8 cellular contexts compared by ENCODE assay signal in genomic region chr4:174523003-174523693, GRCh38. TPM values are rescaled to one million over a fixed set of nuclear protein-coding genes. Genes with fewer than 3 reads are reported as not detected.
DNase-seq lines count a peak whose midpoint lies in the region; ATAC-seq, FAIRE-seq and TF ChIP-seq lines count a peak whose summit lies in the region.

No MANE protein-coding gene starts in this region.

- H3K9ac ChIP-seq in colonic mucosa (ENCODE audit: low read depth in 2 of 2, low read length in 2 of 2) = peak overlapping the region; percentile 62 to 64
- peak overlapping the region; percentile 61 for H3K9ac ChIP-seq in mesenchymal stem cell (ENCODE audit: low read length)

- no peak overlapping the region for H2AFZ ChIP-seq in mesenchymal stem cell (ENCODE audit: low read depth, low read length)

- H3K14ac ChIP-seq in mesenchymal stem cell (ENCODE audit: low read length in 2 of 2) = no peak overlapping the region

- no peak overlapping the region for H3K4ac ChIP-seq in mesenchymal stem cell (ENCODE audit: low read depth in 1 of 2, low read length in 2 of 2)

- H3K4me1 ChIP-seq in A549 = peaks cover 47% of the 10 kb centered on the region
- H3K4me1 ChIP-seq in colonic mucosa = no peaks in the 10 kb centered on the region
- peaks cover 11% of the 10 kb centered on the region for H3K4me1 ChIP-seq in mesenchymal stem cell (ENCODE audit: control insufficient read depth, insufficient read depth, low read depth, low read length)
- H3K4me1 ChIP-seq in vagina = peaks cover 18% of the 10 kb centered on the region

- H2BK12ac ChIP-seq in mesenchymal stem cell (ENCODE audit: low read length in 2 of 2) = no peak overlapping the region

- no peak overlapping the region for H2AK5ac ChIP-seq in mesenchymal stem cell (ENCODE audit: low read length, severe bottlenecking)

- CTCF ChIA-PET in A549 (lab: Yijun Ruan, JAX) = interaction anchor here (0.6 to 2.5 kb wide), 6 partner anchors 16 to 935 kb away, joined by 3 to 7 read pairs (median 4); no protein-coding TSS in a partner anchor

- no peak overlapping the region for H2BK120ac ChIP-seq in mesenchymal stem cell (ENCODE audit: low read depth, low read length)

- TF ChIP-seq RAD21 in A549 (conservative IDR thresholded peaks at IDR 0.05 in 1 of 2, IDR thresholded peaks at IDR 0.05 in 1 of 2) = no peak

- TF ChIP-seq POLR2A in A549 (IDR thresholded peaks at IDR 0.05; ENCODE audit: low read length) (no peak), vagina (IDR thresholded peaks at IDR 0.05) (no peak)

- H3K18ac ChIP-seq in mesenchymal stem cell (ENCODE audit: low read depth in 1 of 2, low read length in 2 of 2) = no peak overlapping the region

- H2BK5ac ChIP-seq in mesenchymal stem cell (ENCODE audit: low read depth, low read length, poor library complexity, severe bottlenecking) = no peak overlapping the region

- no peak for FAIRE-seq in A549 (lab: Jason Lieb, UNC)

- no peak overlapping the region for H2BK15ac ChIP-seq in mesenchymal stem cell (ENCODE audit: low read depth, poor library complexity, severe bottlenecking)

- H3K4me3 ChIP-seq in A549 = peak overlapping the region; percentile 61
- peak overlapping the region; percentile 72 for H3K4me3 ChIP-seq in Jurkat, Clone E6-1 (ENCODE audit: low read length)
- peak overlapping the region; percentile 73 for H3K4me3 ChIP-seq in colonic mucosa
- peak overlapping the region in 1 of 2 experiments; percentile 86 for H3K4me3 ChIP-seq in mesenchymal stem cell (ENCODE audit: insufficient read depth in 1 of 2, low read depth in 1 of 2, low read length in 2 of 2)
- H3K4me3 ChIP-seq in vagina = peak overlapping the region; percentile 58 to 59

- peak in 1 of 2 experiments; percentile 21 for DNase-seq in A549 (ENCODE audit: low read depth in 1 of 2, low spot score in 1 of 2)
- DNase-seq in Jurkat, Clone E6-1 (ENCODE audit: low read depth, low spot score) = no peak
- DNase-seq in colonic mucosa = peak; percentile 27
- DNase-seq in mesenchymal stem cell = peak; percentile 34
- no peak for DNase-seq in vagina (ENCODE audit: extremely low spot score in 2 of 2)
- no peak for DNase-seq in kidney glomerular epithelial cell (lab: John Stamatoyannopoulos, UW)
- DNase-seq in activated gamma-delta T cell (lab: John Stamatoyannopoulos, UW) = no peak
- DNase-seq in activated CD8-positive, alpha-beta memory T cell treated with anti-CD3 and anti-CD28 coated beads, Interleukin-2, amount 50 U/mL, for 4 hours = no peak

- H4K8ac ChIP-seq in mesenchymal stem cell (ENCODE audit: low read length) = no peak overlapping the region

- peak overlapping the region; percentile 87 for H3K4me2 ChIP-seq in A549
- peak overlapping the region; percentile 100 for H3K4me2 ChIP-seq in mesenchymal stem cell (ENCODE audit: low read length, poor library complexity, severe bottlenecking)

- H3K79me1 ChIP-seq in mesenchymal stem cell (replicated peaks; ENCODE audit: low read length, poor library complexity, severe bottlenecking) = no peaks in the 10 kb centered on the region

- H4K91ac ChIP-seq in mesenchymal stem cell (ENCODE audit: low read length) = no peak overlapping the region

- peak overlapping the region; percentile 88 to 93 for H3K27ac ChIP-seq in A549
- peak overlapping the region; percentile 88 for H3K27ac ChIP-seq in colonic mucosa
- no peak overlapping the region for H3K27ac ChIP-seq in mesenchymal stem cell (ENCODE audit: low read length, poor library complexity, severe bottlenecking)
- H3K27ac ChIP-seq in vagina = peak overlapping the region; percentile 59

- intact Hi-C loops in colonic mucosa (cut with DNase I) (loop anchor here (10.0 kb wide), 1 partner anchor 158 kb away; no protein-coding TSS in a partner anchor), vagina (cut with DNase I) (no loop called here)

- no peak overlapping the region for H3K23ac ChIP-seq in mesenchymal stem cell (ENCODE audit: low read length in 2 of 2)

- 6% methylated on average over 10 of the region's 10 CpGs for WGBS in A549 (ENCODE audit: missing lambda C conversion rate)
- 18% methylated on average over 10 of the region's 10 CpGs for WGBS in mesenchymal stem cell

- TF ChIP-seq CTCF in A549 (IDR thresholded peaks at IDR 0.05) = no peak
- TF ChIP-seq CTCF in colonic mucosa (IDR thresholded peaks at IDR 0.05) = no peak
- TF ChIP-seq CTCF in vagina (IDR thresholded peaks at IDR 0.05) = no peak

- H3K9me3 ChIP-seq in A549 = no peaks in the 10 kb centered on the region
- H3K9me3 ChIP-seq in colonic mucosa = no peaks in the 10 kb centered on the region
- H3K9me3 ChIP-seq in mesenchymal stem cell (ENCODE audit: control insufficient read depth, low read length) = no peaks in the 10 kb centered on the region
- H3K9me3 ChIP-seq in vagina = no peaks in the 10 kb centered on the region

- TF ChIP-seq EP300 in A549 (IDR thresholded peaks at IDR 0.05) = no peak

- POLR2A ChIA-PET in A549 (lab: Yijun Ruan, JAX) = interaction anchor here (0.7 to 2.0 kb wide), 6 partner anchors 33 to 191 kb away, joined by 3 to 9 read pairs (median 6); no protein-coding TSS in a partner anchor

- no peaks in the 10 kb centered on the region for H3K27me3 ChIP-seq in colonic mucosa
- peaks cover 0 to 22% of the 10 kb centered on the region in 2 experiments for H3K27me3 ChIP-seq in mesenchymal stem cell (ENCODE audit: control insufficient read depth in 1 of 2, insufficient read depth in 1 of 2, low read length in 2 of 2)
- H3K27me3 ChIP-seq in vagina = no peaks in the 10 kb centered on the region

- H3K36me3 ChIP-seq in colonic mucosa (no peaks in the 10 kb centered on the region), mesenchymal stem cell (ENCODE audit: control insufficient read depth in 1 of 2, insufficient read depth in 2 of 2, low read depth in 1 of 2, low read length in 2 of 2) (no peaks in the 10 kb centered on the region), vagina (no peaks in the 10 kb centered on the region)

- ATAC-seq in A549 = peak; percentile 44; a peak in 5 of 6 replicates

TF ChIP-seq in A549, 52 proteins besides CTCF, POLR2A, EP300 and RAD21:
- TF ChIP-seq KDM5A (IDR thresholded peaks at IDR 0.05) = no peak
- TF ChIP-seq SMC3 (IDR thresholded peaks at IDR 0.05) = no peak

RNA-seq across cellular contexts. Expression of gene HPGD, which starts 0.9 kb away (rescaled TPM):
- 86.6 and 114 TPM in 2 replicates for polyA plus RNA-seq in A549 (2011; rRNA removed)
- polyA plus RNA-seq in A549 (2012; cell fraction: cytosol; rRNA removed) = 42.3 and 45.4 TPM in 2 replicates
- 19.6 and 20.7 TPM in 2 replicates for polyA plus RNA-seq in A549 (2012; cell fraction: nucleus; rRNA removed)
- polyA plus RNA-seq in A549 (2017; fragmentation: RNase III; extraction: RNeasy Plus Mini Kit Qiagen cat#74134 plus additional on column Dnase treatment) = 101 to 127 TPM (median 110 TPM) in 3 replicates
- 54.5 and 70.3 TPM in 2 replicates for polyA minus RNA-seq in A549 (2011; rRNA and poly(A)+ RNA removed)
- polyA plus RNA-seq in Jurkat, Clone E6-1 (2012; ENCODE audit: insufficient read depth, insufficient read length) = 35.8 TPM
- 100 to 1,000 TPM in 1 of 2 donors, 10 to 100 TPM in 1; 62.3 to 159 TPM for total RNA-seq in colonic mucosa
- polyA plus RNA-seq in mesenchymal stem cell (2013, experiment 1 of 2) = 2.2 TPM
- polyA plus RNA-seq in mesenchymal stem cell (2013, experiment 2 of 2) = 2.2 TPM
- total RNA-seq in vagina = 134 TPM

Comparison
In these comparisons a context has a peak if more than half of its experiments do, and no peak if none do; other contexts are left out.
1. DNase-seq: peak in colonic mucosa (single experiment) and mesenchymal stem cell (single experiment); none in Jurkat, Clone E6-1 (single experiment), vagina (0 of 2), kidney glomerular epithelial cell (single experiment), activated gamma-delta T cell (single experiment) and activated CD8-positive, alpha-beta memory T cell treated with anti-CD3 and anti-CD28 coated beads, Interleukin-2, amount 50 U/mL, for 4 hours (single experiment).